34 cellular contexts compared by ENCODE assay signal in the genomic region with DNA sequence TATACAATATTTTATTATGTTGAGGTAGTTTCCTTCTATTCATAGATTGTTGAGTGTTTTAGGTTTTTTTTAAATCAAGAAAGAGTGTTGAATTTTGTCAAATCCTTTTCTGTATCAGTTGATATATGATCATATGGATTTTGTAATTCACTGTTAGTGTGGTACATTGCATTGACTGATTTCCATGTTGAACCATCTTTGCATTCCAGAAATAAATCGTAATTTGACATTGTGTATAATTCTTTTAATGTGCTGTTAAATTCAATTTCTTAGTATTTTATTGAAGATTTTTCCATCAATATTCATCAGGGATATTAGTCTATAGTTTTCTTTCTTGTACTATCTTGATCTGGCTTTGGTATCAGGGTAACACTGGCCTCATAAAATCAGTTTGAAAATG.
"Had no signal": no experiment of that assay in that cellular context is flagged by ENCODE, and none has a peak within 500 bp of the region (broad histone marks: within the 10 kb centered on the region; RNA-seq: fewer than 3 reads in every experiment).

No MANE protein-coding gene starts in this region.

- H3K4me3 ChIP-seq: adrenal gland, ascending aorta, cardiac muscle cell had no signal

- DNase-seq: activated B cell treated with CpG ODN at 0.5 μM for 24 hours; activated CD4-positive, alpha-beta memory T cell treated with anti-CD3 and anti-CD28 coated beads for 36 hours; activated CD4-positive, alpha-beta T cell treated with anti-CD3 and anti-CD28 coated beads for 4 hours; activated CD4-positive, alpha-beta T cell treated with anti-CD3 and anti-CD28 coated beads, Interleukin-2, amount 10 ng/mL, durations not matched to agents 24 days and 14 days; activated CD4-positive, alpha-beta T cell treated with anti-CD3 and anti-CD28 coated beads, Interleukin-2, amount 50 U/mL, for 1 hour; activated CD4-positive, alpha-beta T cell treated with anti-CD3 and anti-CD28 coated beads, Interleukin-2, amount 50 U/mL, for 4 hours; activated CD4-positive, CD25-positive, alpha-beta regulatory T cell treated with anti-CD3 and anti-CD28 coated beads, Interleukin-2, amount 50 U/mL, for 72 hours; activated CD8-positive, alpha-beta memory T cell treated with anti-CD3 and anti-CD28 coated beads, Interleukin-2, amount 50 U/mL, for 4 hours; activated CD8-positive, alpha-beta T cell treated with anti-CD3 and anti-CD28 coated beads for 36 hours; activated effector memory CD4-positive, alpha-beta T cell treated with anti-CD3 and anti-CD28 coated beads, Interleukin-2, amount 50 U/mL, for 16 hours; activated gamma-delta T cell treated with Interleukin-2 at 50 U/mL for 16 hours; activated naive CD4-positive, alpha-beta T cell; activated naive CD4-positive, alpha-beta T cell treated with anti-CD3 and anti-CD28 coated beads for 36 hours; activated naive CD4-positive, alpha-beta T cell treated with anti-CD3 and anti-CD28 coated beads, Interleukin-2, amount 50 U/mL, for 16 hours; activated naive CD8-positive, alpha-beta T cell treated with anti-CD3 and anti-CD28 coated beads for 36 hours; activated T-cell treated with anti-CD3 and anti-CD28 coated beads for 4 hours; activated T-cell treated with anti-CD3 and anti-CD28 coated beads, Interleukin-2, amount 50 U/mL, for 1 hour; activated T-cell treated with anti-CD3 and anti-CD28 coated beads, Interleukin-2, amount 50 U/mL, for 4 hours; activated T-cell treated with anti-CD3 and anti-CD28 coated beads, Interleukin-2, amount 50 U/mL, for 72 hours; adrenal gland; amygdala; anterior cingulate cortex; caudate nucleus; cerebellar nuclear complex; T-helper 1 cell; T-helper 2 cell; T-helper 9 cell; WERI-Rb-1 had no signal

- H3K4me1 ChIP-seq: adrenal gland, ascending aorta had no signal

- ATAC-seq: activated CD8-positive, alpha-beta T cell treated with anti-CD3 and anti-CD28 coated beads for 36 hours; activated naive CD4-positive, alpha-beta T cell treated with anti-CD3 and anti-CD28 coated beads, Interleukin-2, amount 50 U/mL, for 72 hours; activated T-cell treated with anti-CD3 and anti-CD28 coated beads, Interleukin-2, amount 50 U/mL, for 4 hours; activated T-cell treated with anti-CD3 and anti-CD28 coated beads, Interleukin-2, amount 50 U/mL, for 72 hours; activated T-helper 17 cell treated with anti-CD3 and anti-CD28 coated beads, Interleukin-2, amount 50 U/mL, for 72 hours had no signal

- H3K27me3 ChIP-seq: adrenal gland, ascending aorta, cardiac muscle cell had no signal

- FAIRE-seq: bronchial epithelial cell, TTC549 had no signal

- H3K27ac ChIP-seq: adrenal gland, ascending aorta, cardiac muscle cell, WERI-Rb-1 had no signal
